Comparison of ENCODE assay signal across 1 cellular context in the genomic region with DNA sequence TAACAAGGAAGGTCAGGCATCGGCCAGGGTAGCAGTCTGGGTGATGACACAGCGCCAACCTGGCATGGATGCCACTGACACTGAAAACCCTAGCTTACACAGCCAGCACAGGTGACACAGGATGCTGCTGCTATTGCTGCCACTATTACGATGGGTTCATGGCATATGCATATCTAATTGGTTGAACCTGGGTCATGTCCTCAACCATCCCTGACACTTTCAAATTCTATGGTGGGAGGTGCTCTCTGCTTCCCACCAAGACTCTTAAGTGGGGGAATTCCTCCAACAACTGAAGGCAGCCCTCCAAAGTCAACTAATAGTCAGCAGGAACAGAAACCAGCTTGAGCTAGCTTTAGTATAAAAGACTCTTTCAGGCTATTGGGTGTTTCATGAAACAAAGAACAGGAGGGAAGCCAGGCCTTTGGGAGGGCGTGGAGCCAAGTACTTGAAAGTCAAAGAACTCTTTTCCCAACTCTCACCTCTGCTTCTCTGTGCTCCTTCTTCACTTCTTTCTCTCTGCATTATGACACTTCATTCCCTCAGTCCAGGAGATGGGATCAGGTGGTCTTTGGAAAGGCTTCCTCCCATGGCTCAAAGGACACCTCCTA.
TF ChIP-seq lines count a peak whose summit lies in the region.

No MANE protein-coding gene starts in this region.

TF ChIP-seq in WTC11, 78 proteins besides CTCF, POLR2A, EP300 and RAD21 (continued from another document):
- TF ChIP-seq, protein P1, sequence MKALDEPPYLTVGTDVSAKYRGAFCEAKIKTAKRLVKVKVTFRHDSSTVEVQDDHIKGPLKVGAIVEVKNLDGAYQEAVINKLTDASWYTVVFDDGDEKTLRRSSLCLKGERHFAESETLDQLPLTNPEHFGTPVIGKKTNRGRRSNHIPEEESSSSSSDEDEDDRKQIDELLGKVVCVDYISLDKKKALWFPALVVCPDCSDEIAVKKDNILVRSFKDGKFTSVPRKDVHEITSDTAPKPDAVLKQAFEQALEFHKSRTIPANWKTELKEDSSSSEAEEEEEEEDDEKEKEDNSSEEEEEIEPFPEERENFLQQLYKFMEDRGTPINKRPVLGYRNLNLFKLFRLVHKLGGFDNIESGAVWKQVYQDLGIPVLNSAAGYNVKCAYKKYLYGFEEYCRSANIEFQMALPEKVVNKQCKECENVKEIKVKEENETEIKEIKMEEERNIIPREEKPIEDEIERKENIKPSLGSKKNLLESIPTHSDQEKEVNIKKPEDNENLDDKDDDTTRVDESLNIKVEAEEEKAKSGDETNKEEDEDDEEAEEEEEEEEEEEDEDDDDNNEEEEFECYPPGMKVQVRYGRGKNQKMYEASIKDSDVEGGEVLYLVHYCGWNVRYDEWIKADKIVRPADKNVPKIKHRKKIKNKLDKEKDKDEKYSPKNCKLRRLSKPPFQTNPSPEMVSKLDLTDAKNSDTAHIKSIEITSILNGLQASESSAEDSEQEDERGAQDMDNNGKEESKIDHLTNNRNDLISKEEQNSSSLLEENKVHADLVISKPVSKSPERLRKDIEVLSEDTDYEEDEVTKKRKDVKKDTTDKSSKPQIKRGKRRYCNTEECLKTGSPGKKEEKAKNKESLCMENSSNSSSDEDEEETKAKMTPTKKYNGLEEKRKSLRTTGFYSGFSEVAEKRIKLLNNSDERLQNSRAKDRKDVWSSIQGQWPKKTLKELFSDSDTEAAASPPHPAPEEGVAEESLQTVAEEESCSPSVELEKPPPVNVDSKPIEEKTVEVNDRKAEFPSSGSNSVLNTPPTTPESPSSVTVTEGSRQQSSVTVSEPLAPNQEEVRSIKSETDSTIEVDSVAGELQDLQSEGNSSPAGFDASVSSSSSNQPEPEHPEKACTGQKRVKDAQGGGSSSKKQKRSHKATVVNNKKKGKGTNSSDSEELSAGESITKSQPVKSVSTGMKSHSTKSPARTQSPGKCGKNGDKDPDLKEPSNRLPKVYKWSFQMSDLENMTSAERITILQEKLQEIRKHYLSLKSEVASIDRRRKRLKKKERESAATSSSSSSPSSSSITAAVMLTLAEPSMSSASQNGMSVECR (CRISPR knock-in tag; IDR thresholded peaks at IDR 0.05; ENCODE audit: borderline replicate concordance): no peak
- TF ChIP-seq RELA (CRISPR knock-in tag; IDR thresholded peaks at IDR 0.05; ENCODE audit: borderline replicate concordance): no peak
- TF ChIP-seq, protein P2, sequence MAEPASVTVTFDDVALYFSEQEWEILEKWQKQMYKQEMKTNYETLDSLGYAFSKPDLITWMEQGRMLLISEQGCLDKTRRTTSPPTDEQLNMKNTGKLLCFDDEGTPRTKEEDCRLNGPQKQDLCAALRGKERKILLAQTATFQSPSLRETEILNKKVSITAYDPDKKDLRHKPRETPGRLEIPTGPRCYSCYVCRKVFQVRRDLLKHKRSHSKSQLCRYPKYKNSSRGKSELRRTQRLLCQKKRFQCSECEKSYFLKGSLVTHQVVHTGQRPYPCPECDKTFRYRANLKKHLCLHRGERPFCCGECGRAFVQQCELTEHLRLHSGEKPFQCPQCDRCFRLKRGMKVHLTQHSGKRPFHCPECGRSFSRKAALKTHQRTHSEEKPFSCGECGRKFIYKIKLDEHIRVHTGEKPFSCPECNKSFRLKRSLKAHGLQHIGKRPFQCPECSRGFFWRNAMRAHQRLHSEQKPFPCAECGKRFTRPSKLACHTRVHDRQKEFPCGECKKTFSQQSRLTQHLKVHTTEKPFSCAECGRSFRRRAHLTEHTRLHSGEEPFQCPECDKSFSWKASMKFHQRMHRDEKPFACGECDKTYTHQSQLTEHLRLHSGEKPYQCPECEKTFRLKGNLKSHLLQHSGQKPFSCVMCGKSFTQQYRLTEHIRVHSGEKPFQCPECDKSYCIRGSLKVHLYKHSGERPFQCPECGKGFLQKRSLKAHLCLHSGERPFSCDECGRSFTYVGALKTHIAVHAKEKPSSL (CRISPR knock-in tag; conservative IDR thresholded peaks at IDR 0.05): no peak
